ENCODE assay signal across 13 cellular contexts in genomic region chr1:83555871-83556270, GRCh38.
"Had no signal": no experiment of that assay in that cellular context is flagged by ENCODE, and none has a peak within 500 bp of the region (broad histone marks: within the 10 kb centered on the region; RNA-seq: fewer than 3 reads in every experiment).

No MANE protein-coding gene starts in this region.

- H3K27me3 ChIP-seq: breast epithelium, esophagus squamous epithelium, gastrocnemius medialis, heart right ventricle, left lung, uterus had no signal

- H3K4me3 ChIP-seq: breast epithelium, esophagus squamous epithelium, gastrocnemius medialis, heart right ventricle, left lung, uterus had no signal

- H3K27me3 Mint-ChIP-seq: activated naive CD4-positive, alpha-beta T cell treated with anti-CD3 and anti-CD28 coated beads, Interleukin-2, amount 50 U/mL, for 24 hours; stimulated activated naive CD8-positive, alpha-beta T cell treated with anti-CD3 and anti-CD28 coated beads, Interleukin-15, amount 100 ng/mL, for 72 hours had no signal

- ATAC-seq: gastrocnemius medialis; heart right ventricle; left lung; stimulated activated naive CD8-positive, alpha-beta T cell treated with anti-CD3 and anti-CD28 coated beads, Interleukin-15, amount 100 ng/mL, for 72 hours had no signal

- H3K4me1 Mint-ChIP-seq: stimulated activated naive CD8-positive, alpha-beta T cell treated with anti-CD3 and anti-CD28 coated beads, Interleukin-15, amount 100 ng/mL, for 72 hours had no signal

- H3K4me1 ChIP-seq: breast epithelium, esophagus squamous epithelium, left lung, parathyroid adenoma, uterus had no signal

- H3K36me3 Mint-ChIP-seq: activated naive CD4-positive, alpha-beta T cell treated with anti-CD3 and anti-CD28 coated beads, Interleukin-2, amount 50 U/mL, for 24 hours had no signal

- H3K4me3 Mint-ChIP-seq: activated naive CD4-positive, alpha-beta T cell treated with anti-CD3 and anti-CD28 coated beads, Interleukin-2, amount 50 U/mL, for 24 hours; stimulated activated naive CD8-positive, alpha-beta T cell treated with anti-CD3 and anti-CD28 coated beads, Interleukin-15, amount 100 ng/mL, for 72 hours; T-helper 2 cell treated with Interferon-gamma antibody and Interleukin-4, amounts not matched to agents 5 μg/mL and 100 μg/mL, for 36 hours had no signal

- H3K27ac ChIP-seq: breast epithelium, esophagus squamous epithelium, gastrocnemius medialis, heart right ventricle, left lung, parathyroid adenoma, uterus had no signal

- H3K36me3 ChIP-seq: breast epithelium, esophagus squamous epithelium, gastrocnemius medialis, heart right ventricle, left lung, uterus had no signal

- H3K27ac Mint-ChIP-seq: activated naive CD4-positive, alpha-beta T cell treated with anti-CD3 and anti-CD28 coated beads, Interleukin-2, amount 50 U/mL, for 24 hours; T-helper 2 cell treated with Interferon-gamma antibody and Interleukin-4, amounts not matched to agents 5 μg/mL and 100 μg/mL, for 36 hours had no signal

- DNase-seq: amniotic stem cell; esophagus squamous epithelium; gastrocnemius medialis; heart right ventricle; left lung; stimulated activated CD4-positive, alpha-beta T cell treated with anti-CD3 and anti-CD28 coated beads, Interleukin-15, amount 100 ng/mL, for 24 hours; stimulated activated CD4-positive, alpha-beta T cell treated with anti-CD3 and anti-CD28 coated beads, Interleukin-4, amount 100 ng/mL, for 24 hours; stimulated activated naive CD8-positive, alpha-beta T cell treated with anti-CD3 and anti-CD28 coated beads, Interleukin-15, amount 100 ng/mL, for 72 hours; uterus had no signal

- H3K9ac ChIP-seq: parathyroid adenoma had no signal

- H3K79me2 ChIP-seq: parathyroid adenoma had no signal

- H3K9me3 Mint-ChIP-seq: activated naive CD4-positive, alpha-beta T cell treated with anti-CD3 and anti-CD28 coated beads, Interleukin-2, amount 50 U/mL, for 24 hours; T-helper 2 cell treated with Interferon-gamma antibody and Interleukin-4, amounts not matched to agents 5 μg/mL and 100 μg/mL, for 36 hours had no signal

- H3K9me3 ChIP-seq: breast epithelium, esophagus squamous epithelium, gastrocnemius medialis, heart right ventricle, left lung, uterus had no signal

- H2AFZ ChIP-seq: parathyroid adenoma had no signal
